14 cellular contexts compared by ENCODE assay signal in the genomic region with DNA sequence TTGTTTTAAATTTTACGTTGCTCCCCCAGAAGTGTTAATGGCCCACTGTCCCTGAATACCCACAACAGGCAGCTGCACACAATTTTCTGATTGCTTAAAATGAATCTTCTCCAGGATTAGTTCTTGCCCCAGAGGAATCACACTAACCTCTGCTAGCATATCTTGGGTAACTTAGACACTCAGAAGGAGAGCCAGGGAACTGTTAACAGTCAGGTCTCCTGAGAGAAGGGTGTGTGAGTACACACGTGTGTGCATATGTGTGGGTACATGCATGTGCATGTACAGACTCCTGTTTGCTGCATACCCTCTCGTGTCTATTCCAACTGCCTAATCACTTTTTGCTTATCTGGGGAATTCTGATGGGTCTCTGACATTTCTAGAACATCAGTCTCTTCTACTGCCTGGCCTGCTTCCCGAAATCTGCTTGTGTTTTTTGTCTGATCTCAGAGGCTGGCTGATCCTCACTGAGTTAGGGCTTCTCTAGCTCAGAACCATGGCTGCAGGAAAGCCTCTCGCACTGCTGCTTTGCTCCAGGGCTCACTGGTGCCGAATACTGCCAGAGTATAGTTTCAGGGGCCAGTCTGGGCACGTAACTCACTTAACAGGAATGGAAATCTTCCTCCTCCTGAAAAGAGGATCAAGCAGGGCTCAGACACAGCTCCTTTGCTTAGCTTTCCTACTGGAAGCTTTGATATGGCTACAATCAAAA.
DNase-seq lines count a peak whose midpoint lies in the region; ATAC-seq and TF ChIP-seq lines count a peak whose summit lies in the region.
"Had no signal": no experiment of that assay in that cellular context is flagged by ENCODE, and none has a peak within 500 bp of the region (broad histone marks: within the 10 kb centered on the region; RNA-seq: fewer than 3 reads in every experiment).

No MANE protein-coding gene starts in this region.

- no peak for TF ChIP-seq CTCF in brain (conservative IDR thresholded peaks at IDR 0.05)

- no peaks in the 10 kb centered on the region for H3K36me3 Mint-ChIP-seq in activated CD4-positive, alpha-beta T cell treated with anti-CD3 and anti-CD28 coated beads, Interleukin-2, amount 10 ng/mL, durations not matched to agents 24 days and 14 days (ENCODE audit: low read depth)
- H3K36me3 Mint-ChIP-seq in brain: peaks cover 28% of the 10 kb centered on the region
- H3K36me3 Mint-ChIP-seq: stimulated activated effector memory CD8-positive, alpha-beta T cell treated with anti-CD3 and anti-CD28 coated beads, Interleukin-12 subunit alpha, Interleukin-12 subunit beta, amount 100 ng/mL, for 72 hours had no signal

- intact Hi-C loops in activated CD4-positive, alpha-beta T cell treated with anti-CD3 and anti-CD28 coated beads, Interleukin-2, amount 10 ng/mL, durations not matched to agents 24 days and 14 days (cut with micrococcal nuclease): no loop called here
- intact Hi-C loops in left ventricle myocardium superior (cut with micrococcal nuclease): no loop called here

- H3K4me1 Mint-ChIP-seq in activated CD4-positive, alpha-beta T cell treated with anti-CD3 and anti-CD28 coated beads, Interleukin-2, amount 10 ng/mL, durations not matched to agents 24 days and 14 days: no peaks in the 10 kb centered on the region
- H3K4me1 Mint-ChIP-seq in brain: peaks cover 6% of the 10 kb centered on the region
- H3K4me1 Mint-ChIP-seq: stimulated activated effector memory CD8-positive, alpha-beta T cell treated with anti-CD3 and anti-CD28 coated beads, Interleukin-12 subunit alpha, Interleukin-12 subunit beta, amount 100 ng/mL, for 72 hours had no signal

- DNase-seq in activated CD4-positive, alpha-beta T cell treated with anti-CD3 and anti-CD28 coated beads, Interleukin-2, amount 10 ng/mL, durations not matched to agents 24 days and 14 days: peak; percentile 46
- no peak for DNase-seq in activated CD4-positive, alpha-beta T cell treated with anti-CD3 and anti-CD28 coated beads for 1 hour
- DNase-seq in left ventricle myocardium superior: no peak
- DNase-seq in substantia nigra (lab: John Stamatoyannopoulos, UW): peak in 8 of 49 donors; percentile 12 to 29 (median 18)
- no peak for DNase-seq in NCI-H146 (lab: John Stamatoyannopoulos, UW)
- DNase-seq in RKO (ENCODE audit: low spot score): no peak
- DNase-seq: H7, NCI-H774, upper lobe of left lung had no signal

- no peak overlapping the region for H3K27ac Mint-ChIP-seq in activated CD4-positive, alpha-beta T cell treated with anti-CD3 and anti-CD28 coated beads, Interleukin-2, amount 10 ng/mL, durations not matched to agents 24 days and 14 days
- peak overlapping the region; percentile 46 to 89 (median 78) for H3K27ac Mint-ChIP-seq in brain
- H3K27ac Mint-ChIP-seq: stimulated activated effector memory CD8-positive, alpha-beta T cell treated with anti-CD3 and anti-CD28 coated beads, Interleukin-12 subunit alpha, Interleukin-12 subunit beta, amount 100 ng/mL, for 72 hours had no signal

- no peak overlapping the region for H3K4me3 Mint-ChIP-seq in activated CD4-positive, alpha-beta T cell treated with anti-CD3 and anti-CD28 coated beads, Interleukin-2, amount 10 ng/mL, durations not matched to agents 24 days and 14 days
- no peak overlapping the region for H3K4me3 Mint-ChIP-seq in brain
- H3K4me3 Mint-ChIP-seq: stimulated activated effector memory CD8-positive, alpha-beta T cell treated with anti-CD3 and anti-CD28 coated beads, Interleukin-12 subunit alpha, Interleukin-12 subunit beta, amount 100 ng/mL, for 72 hours had no signal

- peak overlapping the region; percentile 10 for H3K27ac ChIP-seq in substantia nigra (ENCODE audit: low read depth, low read length, poor library complexity, severe bottlenecking)
- H3K27ac ChIP-seq: C4-2B, upper lobe of left lung had no signal

- peaks cover 2% of the 10 kb centered on the region for H3K27me3 Mint-ChIP-seq in activated CD4-positive, alpha-beta T cell treated with anti-CD3 and anti-CD28 coated beads, Interleukin-2, amount 10 ng/mL, durations not matched to agents 24 days and 14 days
- H3K27me3 Mint-ChIP-seq in brain: no peaks in the 10 kb centered on the region

- no peaks in the 10 kb centered on the region for H3K9me3 Mint-ChIP-seq in activated CD4-positive, alpha-beta T cell treated with anti-CD3 and anti-CD28 coated beads, Interleukin-2, amount 10 ng/mL, durations not matched to agents 24 days and 14 days
- no peaks in the 10 kb centered on the region for H3K9me3 Mint-ChIP-seq in brain
- H3K9me3 Mint-ChIP-seq: stimulated activated effector memory CD8-positive, alpha-beta T cell treated with anti-CD3 and anti-CD28 coated beads, Interleukin-12 subunit alpha, Interleukin-12 subunit beta, amount 100 ng/mL, for 72 hours had no signal

- ATAC-seq in left ventricle myocardium superior (peak; percentile 81), GM18858 (IDR thresholded peaks at IDR 0.05; ENCODE audit: unreplicated experiment) (no peak)
- ATAC-seq: activated CD4-positive, CD25-positive, alpha-beta regulatory T cell treated with anti-CD3 and anti-CD28 coated beads, Interleukin-2, amount 50 U/mL, for 24 hours; stimulated activated effector memory CD8-positive, alpha-beta T cell treated with anti-CD3 and anti-CD28 coated beads, Interleukin-12 subunit alpha, Interleukin-12 subunit beta, amount 100 ng/mL, for 72 hours had no signal
